In the genomic region with DNA sequence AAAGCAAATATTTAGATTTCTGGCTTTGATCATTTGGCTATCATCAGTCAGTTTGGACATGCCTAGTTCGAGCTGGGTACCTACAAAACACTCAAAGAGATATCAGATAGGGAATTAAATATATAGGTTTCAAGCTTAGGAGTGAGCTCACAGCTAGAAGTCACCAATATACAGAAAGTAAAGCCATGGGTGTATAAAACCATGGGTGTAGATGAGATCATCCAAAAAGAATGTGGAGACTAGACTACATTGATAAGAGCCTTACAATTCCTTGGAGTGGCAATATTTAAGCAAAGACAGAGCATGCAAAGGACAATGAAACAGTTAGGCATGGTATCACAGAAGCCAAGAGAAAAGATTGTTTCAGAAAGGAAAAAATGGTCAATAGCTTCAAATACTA, we compare ENCODE assay signal across 1 cellular context.
TF ChIP-seq lines count a peak whose summit lies in the region.

No MANE protein-coding gene starts in this region.

TF ChIP-seq in IMR-90, 13 proteins besides CTCF, POLR2A, EP300 and RAD21:
- TF ChIP-seq CEBPB (IDR thresholded peaks at IDR 0.05; ENCODE audit: low read depth, low read length) (no peak), RCOR1 (IDR thresholded peaks at IDR 0.05; ENCODE audit: insufficient replicate concordance, low read length) (no peak), MAZ (IDR thresholded peaks at IDR 0.05; ENCODE audit: borderline replicate concordance, low read depth, low read length) (no peak), NFE2L2 (IDR thresholded peaks at IDR 0.05; ENCODE audit: low read depth, low read length) (no peak)
